In the genomic region with DNA sequence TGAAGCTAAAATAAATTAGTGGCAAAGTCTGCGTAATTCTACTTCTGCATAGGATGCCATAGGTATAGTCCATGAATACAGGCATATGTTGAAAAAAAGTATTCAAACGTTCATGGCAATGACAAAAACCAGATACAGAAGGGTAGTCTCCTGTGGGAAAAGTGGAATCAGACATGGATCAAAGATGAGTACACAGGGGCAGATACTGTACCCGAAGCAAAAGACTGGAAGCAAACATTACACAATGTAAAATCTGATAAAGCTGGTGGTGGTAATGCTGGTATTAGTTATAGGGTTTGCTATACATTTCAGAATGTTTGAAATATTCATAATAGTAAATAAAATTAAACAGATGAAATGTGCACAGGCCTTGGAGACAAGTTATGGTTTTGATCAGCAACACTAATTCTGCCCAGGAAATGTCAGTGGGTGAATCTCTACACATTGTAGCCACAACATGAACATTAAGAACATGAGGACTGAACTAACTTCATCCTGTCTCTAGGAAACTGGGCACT, we compare ENCODE assay signal across 4 cellular contexts.
"Had no signal": no experiment of that assay in that cellular context is flagged by ENCODE, and none has a peak within 500 bp of the region (broad histone marks: within the 10 kb centered on the region; RNA-seq: fewer than 3 reads in every experiment).

No MANE protein-coding gene starts in this region.

- ATAC-seq: GM23338 had no signal

- H3K4me3 Mint-ChIP-seq: GM23338, H9, IgD-negative memory B cell had no signal

- H3K27ac Mint-ChIP-seq: GM23338, H9, IgD-negative memory B cell had no signal

- H3K36me3 Mint-ChIP-seq: IgD-negative memory B cell had no signal

- H3K4me1 Mint-ChIP-seq: GM23338, IgD-negative memory B cell had no signal

- H3K9me3 Mint-ChIP-seq: GM23338 had no signal

- H3K27me3 Mint-ChIP-seq: IgD-negative memory B cell had no signal

- H3K4me2 ChIP-seq: GM23338 had no signal

- DNase-seq: H9, HCEC 1CT had no signal

- H2AFZ ChIP-seq: GM23338 had no signal

- H3K4me3 ChIP-seq: GM23338 had no signal
